ENCODE assay signal across 18 cellular contexts in the genomic region with DNA sequence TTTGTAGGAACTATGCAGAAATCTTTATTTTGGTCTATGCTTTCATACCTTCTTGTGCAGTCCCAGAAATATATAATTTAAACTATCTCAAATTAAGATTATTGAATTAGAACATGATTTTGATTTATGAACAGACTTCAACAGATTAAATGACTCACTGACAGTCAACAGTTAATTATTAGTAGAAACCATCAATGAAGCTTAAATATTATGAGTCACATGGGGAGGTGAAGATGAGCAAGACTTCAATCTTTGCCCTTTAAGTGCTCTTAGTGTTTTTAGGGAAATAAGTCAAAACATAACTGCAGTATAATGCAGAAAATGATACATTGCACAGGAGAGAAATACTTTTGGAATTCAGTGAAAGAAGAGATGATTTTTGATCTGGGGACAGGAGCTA.
DNase-seq lines count a peak whose midpoint lies in the region; ATAC-seq, FAIRE-seq and TF ChIP-seq lines count a peak whose summit lies in the region.
"Had no signal": no experiment of that assay in that cellular context is flagged by ENCODE, and none has a peak within 500 bp of the region (broad histone marks: within the 10 kb centered on the region; RNA-seq: fewer than 3 reads in every experiment).

No MANE protein-coding gene starts in this region.

- no peaks in the 10 kb centered on the region for H3K9me3 Mint-ChIP-seq in T-helper 2 cell treated with Interferon-gamma antibody and Interleukin-4, amounts not matched to agents 5 μg/mL and 100 μg/mL, for 36 hours
- H3K9me3 Mint-ChIP-seq: H9 had no signal

- TF ChIP-seq POLR2A in GM12892 (IDR thresholded peaks at IDR 0.05; ENCODE audit: low read depth, low read length), result no peak

- H3K27me3 Mint-ChIP-seq in T-helper 2 cell treated with Interferon-gamma antibody and Interleukin-4, amounts not matched to agents 5 μg/mL and 100 μg/mL, for 36 hours (ENCODE audit: low read depth), result no peaks in the 10 kb centered on the region

- ATAC-seq in GM19463 (IDR thresholded peaks at IDR 0.05; ENCODE audit: unreplicated experiment) (peak; percentile 71), HG03432 (IDR thresholded peaks at IDR 0.05; ENCODE audit: unreplicated experiment) (peak; percentile 67)
- ATAC-seq: HepG2, Panc1 had no signal

- no peaks in the 10 kb centered on the region for H3K36me3 Mint-ChIP-seq in T-helper 2 cell treated with Interferon-gamma antibody and Interleukin-4, amounts not matched to agents 5 μg/mL and 100 μg/mL, for 36 hours (ENCODE audit: low read depth)

- no peak for DNase-seq in GM12892 (ENCODE audit: insufficient read length)
- peak; percentile 71 for DNase-seq in kidney glomerular epithelial cell (lab: John Stamatoyannopoulos, UW)
- DNase-seq in RKO (ENCODE audit: low spot score), result no peak
- DNase-seq in DMS79 treated with DMSO at 0.1 percent for 48 hours (lab: John Stamatoyannopoulos, UW), result no peak
- no peak for DNase-seq in T-helper 2 cell treated with Interferon-gamma antibody and Interleukin-4, amounts not matched to agents 5 μg/mL and 100 μg/mL, for 36 hours (ENCODE audit: low spot score)
- no peak for DNase-seq in DMS153 (lab: John Stamatoyannopoulos, UW)
- DNase-seq: AML-193, Caco-2, H9, MG63, NCI-H1092 treated with DMSO at 0.1 percent for 48 hours, NCI-H1694, SHP77 treated with DMSO at 0.1 percent for 48 hours had no signal

- no peak overlapping the region for H3K4me3 Mint-ChIP-seq in T-helper 2 cell treated with Interferon-gamma antibody and Interleukin-4, amounts not matched to agents 5 μg/mL and 100 μg/mL, for 36 hours
- H3K4me3 Mint-ChIP-seq: H9 had no signal

- no peak overlapping the region for H3K27ac Mint-ChIP-seq in T-helper 2 cell treated with Interferon-gamma antibody and Interleukin-4, amounts not matched to agents 5 μg/mL and 100 μg/mL, for 36 hours
- H3K27ac Mint-ChIP-seq: H9 had no signal

- H3K4me1 Mint-ChIP-seq in T-helper 2 cell treated with Interferon-gamma antibody and Interleukin-4, amounts not matched to agents 5 μg/mL and 100 μg/mL, for 36 hours (ENCODE audit: low read depth), result no peaks in the 10 kb centered on the region
- H3K4me1 Mint-ChIP-seq: H9 had no signal

- peak; percentile 21 for FAIRE-seq in GM12892 (lab: Jason Lieb, UNC)
- FAIRE-seq: GM12891, HepG2 had no signal
